ENCODE assay signal across 13 cellular contexts in the genomic region with DNA sequence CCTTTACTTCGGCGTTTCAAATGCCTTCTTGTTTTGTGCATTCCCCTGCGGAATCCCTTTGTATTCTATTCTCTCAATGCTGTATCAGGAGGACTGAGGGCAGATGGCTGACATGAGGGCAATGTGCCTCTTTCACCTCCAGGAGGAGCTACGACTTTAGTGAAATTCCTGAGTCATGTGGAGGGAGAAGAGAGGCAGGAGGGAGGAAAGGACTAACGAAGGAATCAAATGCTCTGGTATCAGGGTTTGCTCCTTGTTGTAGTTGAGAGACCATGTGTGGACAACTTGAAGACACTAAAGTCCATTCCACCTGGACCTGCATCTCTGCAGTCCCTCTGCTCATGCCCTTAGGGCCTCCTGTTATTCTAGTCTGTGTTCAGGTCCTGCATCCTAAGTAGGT. TPM values are rescaled to one million over a fixed set of nuclear protein-coding genes. Genes with fewer than 3 reads are reported as not detected.
DNase-seq lines count a peak whose midpoint lies in the region; ATAC-seq and TF ChIP-seq lines count a peak whose summit lies in the region.
"Had no signal": no experiment of that assay in that cellular context is flagged by ENCODE, and none has a peak within 500 bp of the region (broad histone marks: within the 10 kb centered on the region; RNA-seq: fewer than 3 reads in every experiment).

No MANE protein-coding gene starts in this region.

- H3K36me3 ChIP-seq in WERI-Rb-1: no peaks in the 10 kb centered on the region

- ATAC-seq in GM19328 (IDR thresholded peaks at IDR 0.05; ENCODE audit: unreplicated experiment): no peak
- no peak for ATAC-seq in natural killer cell

- no peaks in the 10 kb centered on the region for H3K36me3 Mint-ChIP-seq in natural killer cell
- H3K36me3 Mint-ChIP-seq: natural killer cell treated with Interleukin-12 subunit alpha and Interleukin-12 subunit beta and Interleukin-15 and Interleukin-18, amount 100 ng/mL, for 72 hours had no signal

- no peaks in the 10 kb centered on the region for H3K27me3 ChIP-seq in WERI-Rb-1 (ENCODE audit: insufficient read depth, low read depth, severe bottlenecking)

- DNase-seq in D341Med (ENCODE audit: low spot score): peak; percentile 57
- DNase-seq in HT-29 (ENCODE audit: low spot score): peak; percentile 55
- peak; percentile 33 for DNase-seq in WERI-Rb-1
- DNase-seq in left kidney (ENCODE audit: low read depth, low spot score): peak; percentile 21
- no peak for DNase-seq in NCI-H1092 treated with DMSO at 0.1 percent for 48 hours (lab: John Stamatoyannopoulos, UW)
- DNase-seq in natural killer cell: no peak
- no peak for DNase-seq in NCI-H226
- DNase-seq: activated CD4-positive, alpha-beta T cell treated with anti-CD3 and anti-CD28 coated beads, Interleukin-2, amount 10 ng/mL, durations not matched to agents 24 days and 14 days; amniotic stem cell; foreskin melanocyte; NCI-H345 had no signal

- H3K27ac Mint-ChIP-seq in natural killer cell: no peak overlapping the region
- H3K27ac Mint-ChIP-seq: activated CD4-positive, alpha-beta T cell treated with anti-CD3 and anti-CD28 coated beads, Interleukin-2, amount 10 ng/mL, durations not matched to agents 24 days and 14 days; natural killer cell treated with Interleukin-12 subunit alpha and Interleukin-12 subunit beta and Interleukin-15 and Interleukin-18, amount 100 ng/mL, for 72 hours had no signal

- no peak overlapping the region for H3K4me3 Mint-ChIP-seq in natural killer cell
- H3K4me3 Mint-ChIP-seq: activated CD4-positive, alpha-beta T cell treated with anti-CD3 and anti-CD28 coated beads, Interleukin-2, amount 10 ng/mL, durations not matched to agents 24 days and 14 days; natural killer cell treated with Interleukin-12 subunit alpha and Interleukin-12 subunit beta and Interleukin-15 and Interleukin-18, amount 100 ng/mL, for 72 hours had no signal

- no peaks in the 10 kb centered on the region for H3K9me3 Mint-ChIP-seq in natural killer cell
- H3K9me3 Mint-ChIP-seq: activated CD4-positive, alpha-beta T cell treated with anti-CD3 and anti-CD28 coated beads, Interleukin-2, amount 10 ng/mL, durations not matched to agents 24 days and 14 days; natural killer cell treated with Interleukin-12 subunit alpha and Interleukin-12 subunit beta and Interleukin-15 and Interleukin-18, amount 100 ng/mL, for 72 hours had no signal

- no peak overlapping the region for H3K27ac ChIP-seq in WERI-Rb-1

- no peak overlapping the region for H3K4me3 ChIP-seq in WERI-Rb-1 (ENCODE audit: low read depth, low read length)

- intact Hi-C loops in natural killer cell (cut with micrococcal nuclease): no loop called here

- peaks cover 4 to 9% of the 10 kb centered on the region in 2 donors for H3K4me1 Mint-ChIP-seq in natural killer cell

- TF ChIP-seq CTCF in WERI-Rb-1 (IDR thresholded peaks at IDR 0.05; ENCODE audit: low read depth, low read length): peak; percentile 48
- TF ChIP-seq CTCF in natural killer cell (IDR thresholded peaks at IDR 0.05): no peak

- H3K9me3 ChIP-seq in WERI-Rb-1 (ENCODE audit: severe bottlenecking): no peaks in the 10 kb centered on the region

- peaks cover 21 to 36% of the 10 kb centered on the region in 2 donors for H3K27me3 Mint-ChIP-seq in natural killer cell (ENCODE audit: low read depth in 2 of 2)

RNA-seq across cellular contexts. Expression of a gene that starts 40.2 kb away (rescaled TPM):
- total RNA-seq in HT-29 (2014; rRNA removed; shearing (Covaris generic)): not detected in 2 replicates
- total RNA-seq in natural killer cell: not detected
- total RNA-seq: activated CD4-positive, alpha-beta T cell treated with anti-CD3 and anti-CD28 coated beads, Interleukin-2, amount 10 ng/mL, durations not matched to agents 24 days and 14 days; natural killer cell treated with Interleukin-12 subunit alpha and Interleukin-12 subunit beta and Interleukin-15 and Interleukin-18, amount 100 ng/mL, for 72 hours had no signal

Comparison
In these comparisons a context has a peak if more than half of its experiments do, and no peak if none do; other contexts are left out.
1. DNase-seq: peak in D341Med (single experiment), HT-29 (single experiment), WERI-Rb-1 (single experiment) and left kidney (single experiment); none in NCI-H1092 treated with DMSO at 0.1 percent for 48 hours (single experiment), natural killer cell (single experiment) and NCI-H226 (single experiment).